ENCODE assay signal across 19 cellular contexts in genomic region chr7:80216996-80217842, GRCh38.
A peak's percentile ranks its signal among the peaks of the same experiment; 100 is the strongest.
DNase-seq lines count a peak whose midpoint lies in the region; ATAC-seq and TF ChIP-seq lines count a peak whose summit lies in the region.
"Had no signal": no experiment of that assay in that cellular context is flagged by ENCODE, and none has a peak within 500 bp of the region (broad histone marks: within the 10 kb centered on the region; RNA-seq: fewer than 3 reads in every experiment).

No MANE protein-coding gene starts in this region.

- H3K9me3 ChIP-seq in prostate gland, result no peaks in the 10 kb centered on the region
- H3K9me3 ChIP-seq: adrenal gland, esophagus muscularis mucosa, right lobe of liver, SJSA1, suprapubic skin had no signal

- no peak overlapping the region for H3K27ac Mint-ChIP-seq in activated T-cell treated with anti-CD3 and anti-CD28 coated beads, Interleukin-2, amount 50 U/mL, for 72 hours
- H3K27ac Mint-ChIP-seq in nephron progenitor cell, result peak overlapping the region; percentile 53

- WGBS in prostate gland, result 89% methylated on average over 2 of the region's 2 CpGs

- H3K4me1 Mint-ChIP-seq in activated T-cell treated with anti-CD3 and anti-CD28 coated beads, Interleukin-2, amount 50 U/mL, for 72 hours (ENCODE audit: low read depth), result peaks cover 9% of the 10 kb centered on the region
- H3K4me1 Mint-ChIP-seq in nephron progenitor cell, result no peaks in the 10 kb centered on the region

- H3K36me3 Mint-ChIP-seq in activated T-cell treated with anti-CD3 and anti-CD28 coated beads, Interleukin-2, amount 50 U/mL, for 72 hours (ENCODE audit: insufficient read depth in 2 of 2), result peaks cover 2% of the 10 kb centered on the region in 2 donors
- peaks cover 46% of the 10 kb centered on the region for H3K36me3 Mint-ChIP-seq in nephron progenitor cell (ENCODE audit: low read depth)

- no peaks in the 10 kb centered on the region for H3K36me3 ChIP-seq in prostate gland
- H3K36me3 ChIP-seq: right lobe of liver had no signal

- peak; percentile 30 to 63 for ATAC-seq in activated T-cell treated with anti-CD3 and anti-CD28 coated beads, Interleukin-2, amount 50 U/mL, for 72 hours (replicated peaks in 1 of 2)
- ATAC-seq in GM21423 (IDR thresholded peaks at IDR 0.05; ENCODE audit: unreplicated experiment), result peak; percentile 42
- ATAC-seq in GM21576 (IDR thresholded peaks at IDR 0.05; ENCODE audit: unreplicated experiment), result no peak

- no peaks in the 10 kb centered on the region for H3K9me3 Mint-ChIP-seq in activated T-cell treated with anti-CD3 and anti-CD28 coated beads, Interleukin-2, amount 50 U/mL, for 72 hours
- no peaks in the 10 kb centered on the region for H3K9me3 Mint-ChIP-seq in nephron progenitor cell

- H3K4me1 ChIP-seq in prostate gland (replicated peaks), result no peaks in the 10 kb centered on the region
- H3K4me1 ChIP-seq: adrenal gland had no signal

- H3K27ac ChIP-seq in prostate gland, result no peak overlapping the region
- H3K27ac ChIP-seq: adrenal gland, esophagus muscularis mucosa, right lobe of liver, SJSA1, suprapubic skin had no signal

- TF ChIP-seq POLR2A in prostate gland (IDR thresholded peaks at IDR 0.05), result no peak

- no peak overlapping the region for H3K4me3 ChIP-seq in prostate gland
- H3K4me3 ChIP-seq: adrenal gland, esophagus muscularis mucosa, right lobe of liver, SJSA1, suprapubic skin had no signal

- DNase-seq in activated T-cell treated with anti-CD3 and anti-CD28 coated beads, Interleukin-2, amount 50 U/mL, for 72 hours, result no peak
- DNase-seq in activated T-cell treated with anti-CD3 and anti-CD28 coated beads for 4 hours, result no peak
- DNase-seq in NCI-H524 (lab: John Stamatoyannopoulos, UW), result peak; percentile 10 to 78
- DNase-seq in nephron progenitor cell, result no peak
- DNase-seq in prostate gland (ENCODE audit: low spot score), result no peak
- DNase-seq in iPS-NIHi11 (ENCODE audit: low spot score), result no peak
- DNase-seq: activated CD4-positive, alpha-beta T cell treated with anti-CD3 and anti-CD28 coated beads for 4 hours; adrenal gland; effector CD4-positive, alpha-beta T cell; GDM1; NCI-H1436; NCI-H345; right lobe of liver; T1000 had no signal

- no peak overlapping the region for H3K4me3 Mint-ChIP-seq in activated T-cell treated with anti-CD3 and anti-CD28 coated beads, Interleukin-2, amount 50 U/mL, for 72 hours
- H3K4me3 Mint-ChIP-seq in nephron progenitor cell, result no peak overlapping the region

- H3K27me3 ChIP-seq in prostate gland (replicated peaks; ENCODE audit: insufficient read depth), result no peaks in the 10 kb centered on the region
- H3K27me3 ChIP-seq: adrenal gland, esophagus muscularis mucosa, right lobe of liver, SJSA1, suprapubic skin had no signal

- intact Hi-C loops in prostate gland (cut with DNase I), result no loop called here

- TF ChIP-seq CTCF in nephron progenitor cell (IDR thresholded peaks at IDR 0.05) (no peak), prostate gland (IDR thresholded peaks at IDR 0.05) (no peak)

- H3K27me3 Mint-ChIP-seq in activated T-cell treated with anti-CD3 and anti-CD28 coated beads, Interleukin-2, amount 50 U/mL, for 72 hours (ENCODE audit: low read depth), result no peaks in the 10 kb centered on the region
- no peaks in the 10 kb centered on the region for H3K27me3 Mint-ChIP-seq in nephron progenitor cell (ENCODE audit: low read depth, poor library complexity)

Comparison
In these comparisons a context has a peak if more than half of its experiments do, and no peak if none do; other contexts are left out.
1. DNase-seq: peak in NCI-H524 (2 of 2); none in activated T-cell treated with anti-CD3 and anti-CD28 coated beads, Interleukin-2, amount 50 U/mL, for 72 hours (0 of 2), activated T-cell treated with anti-CD3 and anti-CD28 coated beads for 4 hours (single experiment), nephron progenitor cell (single experiment), prostate gland (single experiment) and iPS-NIHi11 (single experiment).